In the genomic region with DNA sequence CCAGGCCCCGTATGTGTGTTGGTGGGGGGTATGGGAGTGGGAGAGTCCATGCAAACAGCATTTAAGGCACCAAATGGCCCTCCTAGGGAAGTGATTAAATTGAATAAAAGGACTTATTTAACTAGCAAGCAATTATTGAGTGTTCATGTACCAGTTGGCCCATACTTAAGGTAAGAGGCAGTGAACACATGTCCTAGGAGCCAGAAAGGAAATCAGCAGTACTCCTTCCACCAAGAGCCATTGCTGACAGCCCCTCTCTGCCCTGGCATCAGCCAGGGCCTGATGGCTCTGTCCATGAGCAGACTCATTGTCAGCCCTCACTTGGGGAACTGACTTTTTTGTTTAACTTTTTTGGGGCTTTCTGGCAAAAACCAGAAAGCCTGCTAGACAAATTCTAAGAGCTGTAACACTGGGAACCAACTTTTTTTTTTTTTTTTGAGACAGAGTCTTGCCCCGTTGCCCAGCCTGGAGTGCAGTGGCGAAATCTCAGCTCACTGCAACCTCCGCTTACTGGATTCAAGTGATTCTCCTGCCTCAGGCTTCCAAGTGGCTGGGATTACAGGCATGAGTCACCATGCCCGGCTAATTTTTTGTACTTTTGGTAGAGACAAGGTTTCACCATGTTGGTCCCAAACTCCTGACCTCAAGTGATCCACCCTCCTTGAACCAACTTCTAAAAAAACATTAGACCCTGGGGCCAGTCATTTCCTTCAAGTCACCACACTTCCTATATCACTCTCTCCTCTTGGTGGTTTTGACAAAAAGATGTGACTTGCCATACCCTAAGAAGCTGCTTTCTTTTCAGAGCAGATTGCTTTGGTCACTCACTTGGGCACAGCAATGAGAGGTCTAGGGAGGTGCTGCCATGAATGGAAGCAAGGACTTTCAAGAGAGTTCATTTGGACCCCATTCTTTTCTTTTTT, we compare ENCODE assay signal across 1 cellular context.
TF ChIP-seq lines count a peak whose summit lies in the region.

No MANE protein-coding gene starts in this region.

TF ChIP-seq in endothelial cell of umbilical vein, 7 proteins besides CTCF, POLR2A, EP300 and RAD21:
- TF ChIP-seq GATA2 (IDR thresholded peaks at IDR 0.05; ENCODE audit: insufficient read depth, insufficient read length, low read depth, low read length) (no peak), POLR2AphosphoS5 (IDR thresholded peaks at IDR 0.05; ENCODE audit: insufficient read depth, low read depth, low read length) (no peak), JUN (IDR thresholded peaks at IDR 0.05; ENCODE audit: borderline replicate concordance, insufficient read depth, insufficient read length, low read depth) (no peak), FOS (IDR thresholded peaks at IDR 0.05; ENCODE audit: borderline replicate concordance, insufficient read depth, low read length) (no peak), MYC (IDR thresholded peaks at IDR 0.05; ENCODE audit: low read depth, low read length) (no peak), EZH2 (IDR thresholded peaks at IDR 0.05; ENCODE audit: borderline replicate concordance, low read depth, low read length, severe bottlenecking) (no peak)
- TF ChIP-seq, protein P1, sequence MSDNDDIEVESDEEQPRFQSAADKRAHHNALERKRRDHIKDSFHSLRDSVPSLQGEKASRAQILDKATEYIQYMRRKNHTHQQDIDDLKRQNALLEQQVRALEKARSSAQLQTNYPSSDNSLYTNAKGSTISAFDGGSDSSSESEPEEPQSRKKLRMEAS (IDR thresholded peaks at IDR 0.05; ENCODE audit: insufficient read depth, insufficient read length) = no peak
